In the genomic region with DNA sequence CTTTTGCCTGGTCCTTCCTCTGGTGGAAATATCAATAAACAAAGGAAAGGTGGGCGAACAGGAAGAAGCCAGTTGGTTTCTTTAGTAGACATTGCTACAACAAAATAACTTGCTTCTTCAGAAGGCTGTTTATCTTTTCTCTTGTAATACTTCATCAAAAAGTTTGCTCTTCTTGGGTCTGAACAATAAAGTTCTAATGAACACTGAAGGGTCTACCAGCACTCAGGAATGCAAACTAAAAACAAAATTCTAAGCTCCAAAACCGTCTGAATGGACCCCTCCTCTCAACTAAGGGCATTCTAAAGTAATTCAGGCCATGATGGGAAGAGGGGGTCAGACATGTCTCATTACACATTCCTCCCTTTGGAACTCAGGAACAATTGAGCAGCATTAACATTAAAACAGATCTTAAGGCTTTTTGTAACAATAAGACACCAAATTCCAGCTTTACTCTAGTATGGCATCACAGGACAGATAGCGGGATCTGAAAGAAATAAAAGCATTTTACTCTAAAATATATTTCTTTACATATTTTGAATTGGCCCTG, we compare ENCODE assay signal across 10 cellular contexts. TPM values are rescaled to one million over a fixed set of nuclear protein-coding genes. Genes with fewer than 3 reads are reported as not detected.
DNase-seq lines count a peak whose midpoint lies in the region; ATAC-seq and TF ChIP-seq lines count a peak whose summit lies in the region.
"Had no signal": no experiment of that assay in that cellular context is flagged by ENCODE, and none has a peak within 500 bp of the region (broad histone marks: within the 10 kb centered on the region; RNA-seq: fewer than 3 reads in every experiment).

No MANE protein-coding gene starts in this region.

- no peak overlapping the region for H3K27ac ChIP-seq in SJCRH30
- no peak overlapping the region for H3K27ac ChIP-seq in fibroblast of lung (ENCODE audit: insufficient read depth, low read length)

- H3K4me3 Mint-ChIP-seq in activated T-cell treated with anti-CD3 and anti-CD28 coated beads, Interleukin-2, amount 50 U/mL, for 72 hours: peak overlapping the region; percentile 92 to 93

- no peak for TF ChIP-seq CTCF in fibroblast of lung (conservative IDR thresholded peaks at IDR 0.05 in 1 of 2, IDR thresholded peaks at IDR 0.05 in 1 of 2; ENCODE audit: low read depth in 1 of 2, low read length in 2 of 2)

- H3K4me1 Mint-ChIP-seq in activated T-cell treated with anti-CD3 and anti-CD28 coated beads, Interleukin-2, amount 50 U/mL, for 72 hours (ENCODE audit: low read depth): peaks cover 73% of the 10 kb centered on the region

- H3K27ac Mint-ChIP-seq in activated T-cell treated with anti-CD3 and anti-CD28 coated beads, Interleukin-2, amount 50 U/mL, for 72 hours: peak overlapping the region; percentile 51

- H3K4me3 ChIP-seq in SJCRH30 (peak overlapping the region; percentile 83), fibroblast of lung (replicated peaks in 1 of 4; ENCODE audit: control extremely low read depth in 1 of 4, insufficient read depth in 1 of 4, low read depth in 3 of 4, low read length in 4 of 4) (peak overlapping the region in 2 of 4 experiments; percentile 90 to 96), skeletal muscle satellite cell (ENCODE audit: low read length) (no peak overlapping the region)

- H3K27me3 Mint-ChIP-seq in activated T-cell treated with anti-CD3 and anti-CD28 coated beads, Interleukin-2, amount 50 U/mL, for 72 hours (ENCODE audit: low read depth): no peaks in the 10 kb centered on the region

- no peak overlapping the region for H2AFZ ChIP-seq in fibroblast of lung (ENCODE audit: low read length)

- H3K9me3 Mint-ChIP-seq in activated T-cell treated with anti-CD3 and anti-CD28 coated beads, Interleukin-2, amount 50 U/mL, for 72 hours: peaks cover 0 to 1% of the 10 kb centered on the region in 2 donors

- no peak for ATAC-seq in activated T-cell treated with anti-CD3 and anti-CD28 coated beads, Interleukin-2, amount 50 U/mL, for 72 hours (replicated peaks in 1 of 2)

- H3K79me2 ChIP-seq in fibroblast of lung (ENCODE audit: control insufficient read depth, insufficient read depth, low read length): peaks cover 64% of the 10 kb centered on the region

- H3K9me3 ChIP-seq in SJCRH30 (replicated peaks): no peaks in the 10 kb centered on the region
- H3K9me3 ChIP-seq in fibroblast of lung (ENCODE audit: control insufficient read depth, insufficient read depth, low read depth, low read length): no peaks in the 10 kb centered on the region
- H3K9me3 ChIP-seq in skeletal muscle satellite cell (replicated peaks; ENCODE audit: low read length): no peaks in the 10 kb centered on the region
- H3K9me3 ChIP-seq: spleen had no signal

- no peaks in the 10 kb centered on the region for H4K20me1 ChIP-seq in fibroblast of lung (ENCODE audit: control insufficient read depth, extremely low read depth, insufficient read depth, low read length)

- H3K27me3 ChIP-seq in SJCRH30: no peaks in the 10 kb centered on the region
- no peaks in the 10 kb centered on the region for H3K27me3 ChIP-seq in fibroblast of lung (ENCODE audit: control insufficient read depth, insufficient read depth, low read length)
- no peaks in the 10 kb centered on the region for H3K27me3 ChIP-seq in skeletal muscle satellite cell (ENCODE audit: control insufficient read depth, insufficient read depth, low read length)
- H3K27me3 ChIP-seq: spleen had no signal

- H3K4me1 ChIP-seq in SJCRH30 (peaks cover 10% of the 10 kb centered on the region), fibroblast of lung (ENCODE audit: control insufficient read depth, extremely low read depth, insufficient read depth, low read length) (peaks cover 5% of the 10 kb centered on the region), skeletal muscle satellite cell (ENCODE audit: control insufficient read depth, insufficient read depth, low read length) (peaks cover 23% of the 10 kb centered on the region)

- H3K36me3 Mint-ChIP-seq in activated T-cell treated with anti-CD3 and anti-CD28 coated beads, Interleukin-2, amount 50 U/mL, for 72 hours (ENCODE audit: insufficient read depth in 2 of 2): peaks cover 13 to 18% of the 10 kb centered on the region in 2 donors

- no peak for DNase-seq in activated T-cell treated with anti-CD3 and anti-CD28 coated beads, Interleukin-2, amount 50 U/mL, for 72 hours
- no peak for DNase-seq in activated T-cell treated with anti-CD3 and anti-CD28 coated beads, Interleukin-2, amount 50 U/mL, for 1 hour
- DNase-seq in SJCRH30: no peak
- no peak for DNase-seq in fibroblast of lung (ENCODE audit: low read depth in 2 of 2)
- no peak for DNase-seq in HCEC 1CT
- no peak for DNase-seq in NCI-H1048 (lab: John Stamatoyannopoulos, UW)
- DNase-seq in NCI-H82 treated with DMSO at 0.1 percent for 48 hours (lab: John Stamatoyannopoulos, UW; ENCODE audit: unreplicated experiment): no peak
- DNase-seq: NCI-H446, spleen had no signal

- H3K36me3 ChIP-seq in SJCRH30 (peaks cover 50% of the 10 kb centered on the region), fibroblast of lung (ENCODE audit: control insufficient read depth, insufficient read depth, low read length) (peaks cover 2% of the 10 kb centered on the region), skeletal muscle satellite cell (ENCODE audit: insufficient read depth, low read length) (peaks cover 22% of the 10 kb centered on the region)

- peak overlapping the region; percentile 61 for H3K4me2 ChIP-seq in fibroblast of lung (ENCODE audit: extremely low read depth, insufficient read depth, low read length)
- peak overlapping the region; percentile 92 for H3K4me2 ChIP-seq in skeletal muscle satellite cell (ENCODE audit: low read length)

- no peak overlapping the region for H3K9ac ChIP-seq in fibroblast of lung (ENCODE audit: insufficient read depth, low read length)
- peak overlapping the region; percentile 95 for H3K9ac ChIP-seq in skeletal muscle satellite cell (ENCODE audit: low read depth, low read length)

RNA-seq across cellular contexts. Expression of gene TBCA, which starts 2.3 kb away (rescaled TPM):
- total RNA-seq in activated T-cell treated with anti-CD3 and anti-CD28 coated beads, Interleukin-2, amount 50 U/mL, for 72 hours: 100 to 1,000 TPM; 163 to 175 TPM
- 661 and 707 TPM in 2 replicates for total RNA-seq in SJCRH30 (2014; rRNA removed; shearing (Covaris generic))
- total RNA-seq in fibroblast of lung: 125 and 175 TPM in 2 replicates
- 237 and 238 TPM in 2 replicates for polyA plus RNA-seq in fibroblast of lung
- 249 and 275 TPM in 2 replicates for polyA plus RNA-seq in fibroblast of lung (2012)
- not detected in 2 replicates for polyA minus RNA-seq in fibroblast of lung (ENCODE audit: low replicate concordance)
- 152 and 190 TPM in 2 replicates for total RNA-seq in skeletal muscle satellite cell (2012; rRNA removed)
